ENCODE assay signal across 17 cellular contexts in the genomic region with DNA sequence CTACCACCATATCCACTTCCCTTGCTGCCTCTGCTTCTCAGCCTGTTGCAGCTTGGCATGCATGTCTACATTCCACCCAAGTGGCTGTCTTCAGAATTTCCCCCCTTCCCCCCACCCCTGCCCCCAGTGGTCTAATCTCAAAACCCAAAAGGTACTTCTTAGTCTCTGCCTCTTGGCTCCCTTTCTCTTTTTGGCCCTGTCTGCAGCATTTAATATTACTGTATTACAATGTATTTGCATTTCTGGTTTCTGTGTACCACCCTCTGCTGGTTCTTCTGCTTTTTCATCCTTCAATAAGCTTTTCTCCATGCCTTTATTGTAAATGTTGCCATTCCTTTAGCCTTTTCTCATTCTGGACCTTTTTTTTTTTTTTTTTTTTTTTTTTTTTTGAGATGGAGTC. TPM values are rescaled to one million over a fixed set of nuclear protein-coding genes. Genes with fewer than 3 reads are reported as not detected.
DNase-seq lines count a peak whose midpoint lies in the region; ATAC-seq and TF ChIP-seq lines count a peak whose summit lies in the region.
"Had no signal": no experiment of that assay in that cellular context is flagged by ENCODE, and none has a peak within 500 bp of the region (broad histone marks: within the 10 kb centered on the region; RNA-seq: fewer than 3 reads in every experiment).

No MANE protein-coding gene starts in this region.

- DNase-seq in GM12864 (ENCODE audit: low read depth) (no peak), hepatocyte (ENCODE audit: low spot score) (no peak), foreskin melanocyte (no peak), NCI-H187 (lab: John Stamatoyannopoulos, UW) (no peak), 8988T (no peak)
- no peak for DNase-seq in stimulated activated naive B cell treated with anti-CD40 and anti-IgM and Interleukin-4, amounts not matched to agents 10 μg/mL and 1 μg/mL and 100 μg/mL, for 72 hours
- DNase-seq: activated CD4-positive, alpha-beta T cell treated with anti-CD3 and anti-CD28 coated beads, Interleukin-2, amount 10 ng/mL, durations not matched to agents 24 days and 14 days; activated effector memory CD4-positive, alpha-beta T cell treated with anti-CD3 and anti-CD28 coated beads, Interleukin-2, amount 50 U/mL, for 16 hours; CD4-positive, alpha-beta T cell; erythroblast; Kasumi-1; NCI-H1092 treated with DMSO at 0.1 percent for 48 hours; NCI-H2081 treated with DMSO at 0.1 percent for 48 hours; occipital lobe; stimulated activated CD4-positive, alpha-beta T cell treated with anti-CD3 and anti-CD28 coated beads, Interleukin-1b, Interleukin-23, amount 100 ng/mL, for 48 hours had no signal

- H3K4me3 ChIP-seq in GM12864 (ENCODE audit: low read depth, low read length) = no peak overlapping the region
- H3K4me3 ChIP-seq in hepatocyte = no peak overlapping the region

- H3K27ac ChIP-seq in hepatocyte = peak overlapping the region; percentile 81

- peaks cover 38% of the 10 kb centered on the region for H3K4me1 ChIP-seq in hepatocyte (ENCODE audit: insufficient read depth)

- H3K4me1 Mint-ChIP-seq in stimulated activated naive B cell treated with anti-CD40 and anti-IgM and Interleukin-4, amounts not matched to agents 10 μg/mL and 1 μg/mL and 100 μg/mL, for 72 hours = peaks cover 41 to 79% of the 10 kb centered on the region in 2 donors

- peaks cover 68 to 88% of the 10 kb centered on the region in 2 donors for H3K36me3 Mint-ChIP-seq in stimulated activated naive B cell treated with anti-CD40 and anti-IgM and Interleukin-4, amounts not matched to agents 10 μg/mL and 1 μg/mL and 100 μg/mL, for 72 hours

- peak; percentile 5 for TF ChIP-seq CTCF in GM12864 (IDR thresholded peaks at IDR 0.05; ENCODE audit: low read depth, low read length, missing control alignments)
- no peak for TF ChIP-seq CTCF in hepatocyte (IDR thresholded peaks at IDR 0.05; ENCODE audit: poor library complexity)

- ATAC-seq in stimulated activated naive B cell treated with anti-CD40 and anti-IgM and Interleukin-4, amounts not matched to agents 10 μg/mL and 1 μg/mL and 100 μg/mL, for 72 hours (replicated peaks) = peak; percentile 83 to 84
- no peak for ATAC-seq in GM19351 (IDR thresholded peaks at IDR 0.05; ENCODE audit: unreplicated experiment)

- peaks cover 50% of the 10 kb centered on the region for H3K79me2 ChIP-seq in hepatocyte

- H3K4me2 ChIP-seq in hepatocyte = no peak overlapping the region

- H2AFZ ChIP-seq in hepatocyte = no peak overlapping the region

- H3K27me3 Mint-ChIP-seq in stimulated activated naive B cell treated with anti-CD40 and anti-IgM and Interleukin-4, amounts not matched to agents 10 μg/mL and 1 μg/mL and 100 μg/mL, for 72 hours = no peaks in the 10 kb centered on the region
- H3K27me3 Mint-ChIP-seq: activated CD4-positive, alpha-beta T cell treated with anti-CD3 and anti-CD28 coated beads, Interleukin-2, amount 10 ng/mL, durations not matched to agents 24 days and 14 days; CD4-positive, alpha-beta T cell had no signal

- peak overlapping the region in 1 of 2 donors; percentile 3 for H3K4me3 Mint-ChIP-seq in stimulated activated naive B cell treated with anti-CD40 and anti-IgM and Interleukin-4, amounts not matched to agents 10 μg/mL and 1 μg/mL and 100 μg/mL, for 72 hours
- H3K4me3 Mint-ChIP-seq: activated CD4-positive, alpha-beta T cell treated with anti-CD3 and anti-CD28 coated beads, Interleukin-2, amount 10 ng/mL, durations not matched to agents 24 days and 14 days; CD4-positive, alpha-beta T cell had no signal

- H4K20me1 ChIP-seq in hepatocyte (ENCODE audit: insufficient read depth, poor library complexity, severe bottlenecking) = no peaks in the 10 kb centered on the region

- H3K9me3 Mint-ChIP-seq in stimulated activated naive B cell treated with anti-CD40 and anti-IgM and Interleukin-4, amounts not matched to agents 10 μg/mL and 1 μg/mL and 100 μg/mL, for 72 hours = peaks cover 4 to 7% of the 10 kb centered on the region in 2 donors
- H3K9me3 Mint-ChIP-seq: activated CD4-positive, alpha-beta T cell treated with anti-CD3 and anti-CD28 coated beads, Interleukin-2, amount 10 ng/mL, durations not matched to agents 24 days and 14 days; CD4-positive, alpha-beta T cell had no signal

- H3K9me2 ChIP-seq in hepatocyte (replicated peaks; ENCODE audit: insufficient read depth) = no peaks in the 10 kb centered on the region

- H3K27ac Mint-ChIP-seq in stimulated activated naive B cell treated with anti-CD40 and anti-IgM and Interleukin-4, amounts not matched to agents 10 μg/mL and 1 μg/mL and 100 μg/mL, for 72 hours = no peak overlapping the region
- H3K27ac Mint-ChIP-seq: activated CD4-positive, alpha-beta T cell treated with anti-CD3 and anti-CD28 coated beads, Interleukin-2, amount 10 ng/mL, durations not matched to agents 24 days and 14 days; CD4-positive, alpha-beta T cell had no signal

- no peaks in the 10 kb centered on the region for H3K27me3 ChIP-seq in hepatocyte

- no peaks in the 10 kb centered on the region for H3K9me3 ChIP-seq in hepatocyte (ENCODE audit: low read depth)

- peaks cover 7% of the 10 kb centered on the region for H3K36me3 ChIP-seq in hepatocyte (replicated peaks; ENCODE audit: insufficient read depth, low read depth)

- TF ChIP-seq POLR2A in Raji (IDR thresholded peaks at IDR 0.05; ENCODE audit: insufficient read depth, low read depth, low read length) = 0 out of 2 replicates have a peak, but pooled peaks have one; percentile 21

RNA-seq across cellular contexts. Expression of a gene that starts 43.0 kb away (rescaled TPM):
- total RNA-seq in hepatocyte = 26.8 and 28.0 TPM in 2 replicates
- 16.5 and 18.5 TPM in 2 replicates for polyA plus RNA-seq in hepatocyte

RNA-seq across cellular contexts. Expression of a gene that starts 43.3 kb away (rescaled TPM):
- 15.1 and 15.7 TPM in 2 replicates for total RNA-seq in hepatocyte
- 12.6 and 15.1 TPM in 2 replicates for polyA plus RNA-seq in hepatocyte
